In the genomic region with DNA sequence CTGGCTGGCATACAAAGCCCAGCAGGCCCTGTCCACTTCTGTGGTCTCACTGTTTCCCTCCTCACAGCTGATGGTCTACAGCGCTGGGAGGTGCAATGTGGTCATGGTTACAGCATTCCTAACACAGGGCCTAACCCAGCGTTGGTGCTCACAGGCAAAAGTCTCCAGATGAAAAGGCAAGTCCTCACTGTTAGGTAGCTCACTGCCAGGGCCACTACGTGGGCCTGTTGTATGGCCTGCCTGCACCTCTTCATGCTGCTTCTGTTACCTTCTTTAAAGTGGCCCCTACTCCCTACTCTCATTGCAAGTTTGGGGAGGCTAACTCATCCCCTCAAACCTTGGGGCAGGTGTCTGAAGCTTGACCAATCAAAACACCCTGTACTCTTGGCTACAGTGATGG, we compare ENCODE assay signal across 20 cellular contexts. TPM values are rescaled to one million over a fixed set of nuclear protein-coding genes. Genes with fewer than 3 reads are reported as not detected.
DNase-seq lines count a peak whose midpoint lies in the region; ATAC-seq and TF ChIP-seq lines count a peak whose summit lies in the region.
"Had no signal": no experiment of that assay in that cellular context is flagged by ENCODE, and none has a peak within 500 bp of the region (broad histone marks: within the 10 kb centered on the region; RNA-seq: fewer than 3 reads in every experiment).

No MANE protein-coding gene starts in this region.

- TF ChIP-seq CTCF in heart right ventricle (IDR thresholded peaks at IDR 0.05) (no peak), colonic mucosa (IDR thresholded peaks at IDR 0.05) (no peak), thyroid gland (IDR thresholded peaks at IDR 0.05) (no peak), Peyer's patch (IDR thresholded peaks at IDR 0.05) (no peak)

- H3K4me1 ChIP-seq in heart right ventricle: peaks cover 2 to 57% (median 22%) of the 10 kb centered on the region in 9 donors
- no peaks in the 10 kb centered on the region for H3K4me1 ChIP-seq in colonic mucosa
- H3K4me1 ChIP-seq in thyroid gland: peaks cover 26 to 47% of the 10 kb centered on the region in 2 donors
- peaks cover 0 to 13% (median 0%) of the 10 kb centered on the region in 4 donors for H3K4me1 ChIP-seq in Peyer's patch
- H3K4me1 ChIP-seq: A549 had no signal

- TF ChIP-seq POLR2A in thyroid gland (IDR thresholded peaks at IDR 0.05) (no peak), Peyer's patch (IDR thresholded peaks at IDR 0.05) (no peak)

- 64 to 77% methylated on average over 3 of the region's 3 CpGs for WGBS in heart right ventricle, 2 donors
- WGBS in thyroid gland, 2 donors: 66 to 76% methylated on average over 3 of the region's 3 CpGs

- no peaks in the 10 kb centered on the region for H3K36me3 ChIP-seq in heart right ventricle
- H3K36me3 ChIP-seq in colonic mucosa: no peaks in the 10 kb centered on the region
- no peaks in the 10 kb centered on the region for H3K36me3 ChIP-seq in thyroid gland
- no peaks in the 10 kb centered on the region for H3K36me3 ChIP-seq in Peyer's patch

- H3K9ac ChIP-seq in colonic mucosa (ENCODE audit: low read depth in 2 of 2, low read length in 2 of 2): no peak overlapping the region

- H3K9me3 ChIP-seq in heart right ventricle (no peaks in the 10 kb centered on the region), colonic mucosa (no peaks in the 10 kb centered on the region), thyroid gland (no peaks in the 10 kb centered on the region), Peyer's patch (no peaks in the 10 kb centered on the region)
- H3K9me3 ChIP-seq: A549 had no signal

- no peak for ATAC-seq in heart right ventricle
- ATAC-seq in Right ventricle myocardium superior (ENCODE audit: poor library complexity): no peak
- no peak for ATAC-seq in HG03025 (IDR thresholded peaks at IDR 0.05; ENCODE audit: low FRiP score, unreplicated experiment)
- ATAC-seq: A549, GM12878, PC-3 had no signal

- no peak for DNase-seq in heart right ventricle
- no peak for DNase-seq in Right ventricle myocardium superior
- peak; percentile 11 for DNase-seq in colonic mucosa
- DNase-seq in myocyte (ENCODE audit: low read depth): peak; percentile 74
- DNase-seq in thyroid gland: peak in 1 of 2 donors; percentile 41
- no peak for DNase-seq in hepatic stellate cell (ENCODE audit: low spot score)
- DNase-seq in Peyer's patch: no peak
- DNase-seq: AML-193, DMS79, H7, Karpas-422, NCI-H1105 treated with DMSO at 0.1 percent for 48 hours, NCI-H187, NCI-H748 treated with DMSO at 0.1 percent for 48 hours, PC-3 had no signal

- H3K27me3 ChIP-seq in heart right ventricle: no peaks in the 10 kb centered on the region
- H3K27me3 ChIP-seq in colonic mucosa: no peaks in the 10 kb centered on the region
- no peaks in the 10 kb centered on the region for H3K27me3 ChIP-seq in thyroid gland
- no peaks in the 10 kb centered on the region for H3K27me3 ChIP-seq in Peyer's patch

- H3K27ac ChIP-seq in heart right ventricle (peak overlapping the region in 6 of 10 donors; percentile 81 to 97 (median 86)), colonic mucosa (no peak overlapping the region), thyroid gland (peak overlapping the region; percentile 76 to 89 (median 81)), Peyer's patch (no peak overlapping the region)
- H3K27ac ChIP-seq: A549 had no signal

- intact Hi-C loops in heart right ventricle (cut with DNase I): loop anchor here in 7 of 10 donors (2.0 to 10.0 kb wide), 6 partner anchors 39 to 89 kb away; a partner anchor contains a TSS
- intact Hi-C loops in Right ventricle myocardium superior (cut with DNase I): loop anchor here (5.0 kb wide), 2 partner anchors 39 to 89 kb away; a partner anchor contains a TSS
- intact Hi-C loops in colonic mucosa (cut with DNase I): loop anchor here (5.0 to 10.0 kb wide), 2 partner anchors 84 to 157 kb away; a partner anchor contains a TSS
- intact Hi-C loops in thyroid gland (cut with DNase I): loop anchor here (10.0 kb wide), 1 partner anchor 137 kb away; a partner anchor contains a TSS

- H3K4me3 ChIP-seq in heart right ventricle (no peak overlapping the region), colonic mucosa (no peak overlapping the region), thyroid gland (replicated peaks in 1 of 3) (no peak overlapping the region), Peyer's patch (no peak overlapping the region)
- H3K4me3 ChIP-seq: A549, GM12878 had no signal

RNA-seq across cellular contexts. Expression of a gene that starts 31.3 kb away (rescaled TPM):
- total RNA-seq in heart right ventricle (1 to 10 TPM in 2 of 10 donors, under 1 TPM in 6, not detected in 2; 0.16 to 1.2 (median 0.62) TPM), Right ventricle myocardium superior (0.24 TPM), colonic mucosa (1 to 10 TPM in 1 of 2 donors, under 1 TPM in 1; 0.93 to 5.3 TPM), myocyte (1.0 and 1.2 TPM in 2 replicates), thyroid gland (1 to 10 TPM; 4.0 to 7.7 (median 6.0) TPM), Peyer's patch (1 to 10 TPM in 3 of 4 donors, not detected in 1; 1.4 to 6.8 (median 4.2) TPM)
- polyA plus RNA-seq in heart right ventricle: under 1 TPM; 0.44 to 0.52 TPM
- 0.62 TPM for polyA plus RNA-seq in myocyte (2012)

RNA-seq across cellular contexts. Expression of a gene that starts 39.2 kb away (rescaled TPM):
- total RNA-seq in heart right ventricle: 100 to 1,000 TPM; 390 to 998 (median 624) TPM
- polyA plus RNA-seq in heart right ventricle: 1,000 to 10,000 TPM in 1 of 2 donors, 100 to 1,000 TPM in 1; 332 to 2,035 TPM
- 486 TPM for total RNA-seq in Right ventricle myocardium superior
- total RNA-seq in colonic mucosa: 1 to 10 TPM in 1 of 2 donors, under 1 TPM in 1; 0.50 to 1.2 TPM
- 12.3 and 26.6 TPM in 2 replicates for total RNA-seq in myocyte
- 2.1 TPM for polyA plus RNA-seq in myocyte (2012)
- 10 to 100 TPM; 15.7 to 64.1 (median 32.4) TPM for total RNA-seq in thyroid gland
- 1 to 10 TPM in 1 of 4 donors, not detected in 3; 3.4 TPM for total RNA-seq in Peyer's patch
- total RNA-seq: G401, GM12878, H7, HepG2, PC-3 had no signal
- polyA plus RNA-seq: A549, GM12878 had no signal

RNA-seq across cellular contexts. Expression of a gene that starts 56.5 kb away (rescaled TPM):
- total RNA-seq in heart right ventricle (1 to 10 TPM in 3 of 10 donors, under 1 TPM in 7; 0.26 to 1.6 (median 0.85) TPM), Right ventricle myocardium superior (0.11 TPM), colonic mucosa (not detected), myocyte (55.6 and 67.1 TPM in 2 replicates), thyroid gland (not detected), Peyer's patch (not detected)
- 1 to 10 TPM in 1 of 2 donors, under 1 TPM in 1; 0.51 to 8.3 TPM for polyA plus RNA-seq in heart right ventricle
- polyA plus RNA-seq in myocyte (2012): 9.5 TPM
- total RNA-seq: G401, GM12878, H7, HepG2, PC-3 had no signal
- polyA plus RNA-seq: A549, GM12878, HepG2 had no signal

Comparison
In these comparisons a context has a peak if more than half of its experiments do, and no peak if none do; other contexts are left out.
1. DNase-seq: peak in colonic mucosa (single experiment) and myocyte (single experiment); none in heart right ventricle (0 of 2), Right ventricle myocardium superior (single experiment), hepatic stellate cell (single experiment) and Peyer's patch (0 of 3).
2. H3K27ac ChIP-seq: peak in heart right ventricle (6 of 10) and thyroid gland (3 of 3); none in colonic mucosa (single experiment) and Peyer's patch (0 of 4).
3. RNA of a gene that starts 56.5 kb away (total RNA-seq): 55.6 to 67.1 TPM in myocyte; 0.26 to 1.6 TPM in heart right ventricle, 0.11 TPM in Right ventricle myocardium superior (single experiment), not detected in colonic mucosa, not detected in thyroid gland and not detected in Peyer's patch; every median in the first group is over 10 times any median in the second.